ENCODE assay signal across 8 cellular contexts in the genomic region with DNA sequence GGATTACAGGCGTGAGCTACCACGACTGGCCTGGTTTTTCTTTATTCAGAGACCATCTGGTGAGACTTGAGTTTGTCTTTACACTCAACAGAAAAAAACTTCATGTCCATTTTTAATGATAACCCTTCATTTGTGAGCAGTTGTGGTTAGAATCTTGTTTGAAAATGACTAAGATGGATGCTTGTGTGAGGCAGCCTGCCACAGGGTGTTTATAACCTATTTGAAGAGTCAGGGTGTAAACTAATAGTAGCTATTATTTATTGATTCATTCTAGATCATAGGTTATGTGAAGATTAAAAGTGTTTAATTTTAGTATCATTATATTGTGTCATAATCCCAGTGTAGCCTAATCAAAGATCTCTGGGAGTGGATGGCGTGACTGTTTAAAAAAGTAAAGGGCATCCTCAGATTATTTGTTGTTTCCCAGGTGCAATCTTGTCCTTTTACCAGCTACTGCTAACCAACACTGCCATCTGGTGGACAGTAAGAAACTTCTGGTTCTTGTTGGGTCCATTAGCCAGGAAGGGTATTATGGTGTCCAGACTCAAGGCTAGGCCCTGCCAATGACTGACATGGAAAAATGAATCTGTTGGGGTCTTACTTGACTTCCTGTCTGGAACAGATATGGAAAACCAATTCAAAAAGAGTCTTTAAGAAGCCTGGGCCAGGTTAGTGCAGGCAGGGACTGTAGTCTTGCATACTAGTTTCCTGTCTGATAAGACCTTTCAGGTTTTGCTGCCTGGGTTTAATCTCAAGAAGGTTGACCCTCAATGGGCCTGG. TPM values are rescaled to one million over a fixed set of nuclear protein-coding genes. Genes with fewer than 3 reads are reported as not detected.
DNase-seq lines count a peak whose midpoint lies in the region; ATAC-seq and TF ChIP-seq lines count a peak whose summit lies in the region.

No MANE protein-coding gene starts in this region.

- H3K4me2 ChIP-seq in neural progenitor cell, result no peak overlapping the region

- H4K20me1 ChIP-seq in neural progenitor cell (ENCODE audit: low read depth), result peaks cover 3% of the 10 kb centered on the region

- H3K4me3 Mint-ChIP-seq in activated CD8-positive, alpha-beta memory T cell treated with anti-CD3 and anti-CD28 coated beads, Interleukin-2, amount 10 ng/mL, durations not matched to agents 7 days and 5 days, result no peak overlapping the region
- no peak overlapping the region for H3K4me3 Mint-ChIP-seq in neural progenitor cell

- H3K4me3 ChIP-seq in HL-60 (replicated peaks; ENCODE audit: insufficient read depth, low read length) (no peak overlapping the region), neural progenitor cell (no peak overlapping the region)

- ATAC-seq in GM19467 (IDR thresholded peaks at IDR 0.05; ENCODE audit: unreplicated experiment), result peak; percentile 61
- peak; percentile 82 for ATAC-seq in activated CD8-positive, alpha-beta memory T cell treated with anti-CD3 and anti-CD28 coated beads, Interleukin-2, amount 10 ng/mL, durations not matched to agents 7 days and 5 days

- CTCF ChIA-PET in activated CD8-positive, alpha-beta memory T cell treated with anti-CD3 and anti-CD28 coated beads, Interleukin-2, amount 10 ng/mL, durations not matched to agents 7 days and 5 days (lab: Charles Lee), result interaction anchor here (0.6 to 5.4 kb wide), 33 partner anchors 9 to 910 kb away, joined by 3 to 57 read pairs (median 4); a partner anchor contains a TSS

- no peak overlapping the region for H3K27ac ChIP-seq in HL-60 (replicated peaks)
- no peak overlapping the region for H3K27ac ChIP-seq in neural progenitor cell

- H3K9ac ChIP-seq in neural progenitor cell, result no peak overlapping the region

- H3K9me3 Mint-ChIP-seq in activated CD8-positive, alpha-beta memory T cell treated with anti-CD3 and anti-CD28 coated beads, Interleukin-2, amount 10 ng/mL, durations not matched to agents 7 days and 5 days (ENCODE audit: low read depth), result no peaks in the 10 kb centered on the region
- no peaks in the 10 kb centered on the region for H3K9me3 Mint-ChIP-seq in neural progenitor cell

- H3K9me3 ChIP-seq in neural progenitor cell (ENCODE audit: low read depth), result no peaks in the 10 kb centered on the region

- peaks cover 8% of the 10 kb centered on the region for H3F3A ChIP-seq in neural progenitor cell (ENCODE audit: low read depth)

- no peaks in the 10 kb centered on the region for H3K27me3 Mint-ChIP-seq in activated CD8-positive, alpha-beta memory T cell treated with anti-CD3 and anti-CD28 coated beads, Interleukin-2, amount 10 ng/mL, durations not matched to agents 7 days and 5 days
- H3K27me3 Mint-ChIP-seq in neural progenitor cell (ENCODE audit: insufficient read depth, low read depth), result peaks cover 2% of the 10 kb centered on the region

- H3K4me1 Mint-ChIP-seq in activated CD8-positive, alpha-beta memory T cell treated with anti-CD3 and anti-CD28 coated beads, Interleukin-2, amount 10 ng/mL, durations not matched to agents 7 days and 5 days, result peaks cover 21% of the 10 kb centered on the region
- no peaks in the 10 kb centered on the region for H3K4me1 Mint-ChIP-seq in neural progenitor cell

- no peaks in the 10 kb centered on the region for H3K79me2 ChIP-seq in neural progenitor cell (ENCODE audit: low read depth)

- H2AFZ ChIP-seq in neural progenitor cell (replicated peaks), result no peak overlapping the region

- peak; percentile 86 for DNase-seq in DMS53 treated with DMSO at 0.1 percent for 48 hours (lab: John Stamatoyannopoulos, UW; ENCODE audit: unreplicated experiment)
- DNase-seq in HL-60 (ENCODE audit: low read depth in 1 of 2, low spot score in 1 of 2), result peak; percentile 50 to 55
- peak; percentile 73 for DNase-seq in NCI-H748 (lab: John Stamatoyannopoulos, UW; ENCODE audit: unreplicated experiment)
- peak; percentile 70 for DNase-seq in activated CD8-positive, alpha-beta memory T cell treated with anti-CD3 and anti-CD28 coated beads, Interleukin-2, amount 10 ng/mL, durations not matched to agents 7 days and 5 days
- DNase-seq in fibroblast of peridontal ligament (ENCODE audit: extremely low read depth), result peak; percentile 95
- peak; percentile 92 for DNase-seq in neural progenitor cell (ENCODE audit: low spot score)
- DNase-seq in NK-92 treated with Interleukin-12 subunit alpha and Interleukin-12 subunit beta, amount 100 ng/mL, for 24 hours (lab: John Stamatoyannopoulos, UW), result no peak

- no peaks in the 10 kb centered on the region for H3K36me3 ChIP-seq in neural progenitor cell

- H3K27me3 ChIP-seq in HL-60 (ENCODE audit: insufficient read depth, poor library complexity, severe bottlenecking) (no peaks in the 10 kb centered on the region), neural progenitor cell (no peaks in the 10 kb centered on the region)

- TF ChIP-seq CTCF in HL-60 (IDR thresholded peaks at IDR 0.05; ENCODE audit: insufficient read depth, low read length), result peak; percentile 24
- peak; percentile 91 for TF ChIP-seq CTCF in neural progenitor cell (IDR thresholded peaks at IDR 0.05)

- no peaks in the 10 kb centered on the region for H3K4me1 ChIP-seq in neural progenitor cell

- H3K36me3 Mint-ChIP-seq in activated CD8-positive, alpha-beta memory T cell treated with anti-CD3 and anti-CD28 coated beads, Interleukin-2, amount 10 ng/mL, durations not matched to agents 7 days and 5 days, result peaks cover 19% of the 10 kb centered on the region
- peaks cover 11% of the 10 kb centered on the region for H3K36me3 Mint-ChIP-seq in neural progenitor cell

- H3K27ac Mint-ChIP-seq in activated CD8-positive, alpha-beta memory T cell treated with anti-CD3 and anti-CD28 coated beads, Interleukin-2, amount 10 ng/mL, durations not matched to agents 7 days and 5 days, result peak overlapping the region; percentile 46
- no peak overlapping the region for H3K27ac Mint-ChIP-seq in neural progenitor cell

RNA-seq across cellular contexts. Expression of a gene that starts 24.9 kb away (rescaled TPM):
- total RNA-seq in activated CD8-positive, alpha-beta memory T cell treated with anti-CD3 and anti-CD28 coated beads, Interleukin-2, amount 10 ng/mL, durations not matched to agents 7 days and 5 days, result 10 to 100 TPM; 20.3 to 25.2 TPM
- 24.4 and 37.8 TPM in 2 replicates for total RNA-seq in neural progenitor cell (ENCODE audit: low replicate concordance)
